26 cellular contexts compared by ENCODE assay signal in genomic region chr13:95833126-95833525, GRCh38.
DNase-seq lines count a peak whose midpoint lies in the region; ATAC-seq, FAIRE-seq and TF ChIP-seq lines count a peak whose summit lies in the region.
"Had no signal": no experiment of that assay in that cellular context is flagged by ENCODE, and none has a peak within 500 bp of the region (broad histone marks: within the 10 kb centered on the region; RNA-seq: fewer than 3 reads in every experiment).

No MANE protein-coding gene starts in this region.

- ATAC-seq in PC-3 (peak; percentile 45), gastrocnemius medialis (no peak)
- ATAC-seq: CD8-positive, alpha-beta T cell; Panc1 had no signal

- H3K27ac ChIP-seq in PC-3 (ENCODE audit: low read length) (0 out of 2 replicates have a peak overlapping the region, but pooled peaks have one; percentile 7), gastrocnemius medialis (no peak overlapping the region), trophoblast cell (ENCODE audit: low read depth, low read length) (no peak overlapping the region)
- H3K27ac ChIP-seq: C4-2B, RWPE1, SK-N-MC had no signal

- no peaks in the 10 kb centered on the region for H3F3A ChIP-seq in PC-3 (ENCODE audit: low read length, unreplicated experiment)

- H3K4me3 ChIP-seq in PC-3 (ENCODE audit: low read length), result no peak overlapping the region
- H3K4me3 ChIP-seq in bronchial epithelial cell (ENCODE audit: low read depth, low read length), result no peak overlapping the region
- H3K4me3 ChIP-seq in epithelial cell of esophagus (ENCODE audit: low read length), result no peak overlapping the region
- no peak overlapping the region for H3K4me3 ChIP-seq in gastrocnemius medialis
- no peak overlapping the region for H3K4me3 ChIP-seq in trophoblast cell (ENCODE audit: low read depth, low read length)
- H3K4me3 ChIP-seq: SK-N-MC had no signal

- H3K36me3 Mint-ChIP-seq in activated CD4-positive, alpha-beta T cell treated with anti-CD3 and anti-CD28 coated beads, Interleukin-2, amount 10 ng/mL, durations not matched to agents 24 days and 14 days (ENCODE audit: low read depth), result no peaks in the 10 kb centered on the region
- H3K36me3 Mint-ChIP-seq: CD8-positive, alpha-beta T cell had no signal

- no peak overlapping the region for H4K8ac ChIP-seq in trophoblast cell (ENCODE audit: low read depth, low read length)

- H4K91ac ChIP-seq in trophoblast cell (ENCODE audit: low read depth, low read length), result no peak overlapping the region

- H3K4me2 ChIP-seq in PC-3 (ENCODE audit: low read length) (peak overlapping the region; percentile 25), trophoblast cell (ENCODE audit: low read length) (no peak overlapping the region)

- H2BK120ac ChIP-seq in trophoblast cell (ENCODE audit: insufficient read depth, low read length, poor library complexity), result no peak overlapping the region

- no peak overlapping the region for H3K4me3 Mint-ChIP-seq in activated CD4-positive, alpha-beta T cell treated with anti-CD3 and anti-CD28 coated beads, Interleukin-2, amount 10 ng/mL, durations not matched to agents 24 days and 14 days
- H3K4me3 Mint-ChIP-seq: B cell; CD8-positive, alpha-beta T cell had no signal

- H4K20me1 ChIP-seq in PC-3 (ENCODE audit: low read length), result no peaks in the 10 kb centered on the region

- no peak overlapping the region for H2AK5ac ChIP-seq in trophoblast cell (ENCODE audit: low read length)

- no peak for FAIRE-seq in bronchial epithelial cell (lab: Jason Lieb, UNC)
- FAIRE-seq: GM12891, H1 had no signal

- H3K79me2 ChIP-seq in PC-3 (ENCODE audit: low read length) (no peaks in the 10 kb centered on the region), trophoblast cell (ENCODE audit: control insufficient read depth, insufficient read depth, low read length, poor library complexity) (no peaks in the 10 kb centered on the region)

- no peak overlapping the region for H3K18ac ChIP-seq in trophoblast cell (ENCODE audit: low read length)

- POLR2A ChIA-PET in PC-3 (lab: Charles Lee; ENCODE audit: unreplicated experiment), result interaction anchor here (0.6 to 0.9 kb wide), 2 partner anchors 157 to 209 kb away, joined by 3 to 6 read pairs; no protein-coding TSS in a partner anchor
- POLR2A ChIA-PET in GM10248 (lab: Yijun Ruan, JAX), result no interaction called here

- H3K9me3 ChIP-seq in PC-3 (ENCODE audit: low read length) (no peaks in the 10 kb centered on the region), gastrocnemius medialis (no peaks in the 10 kb centered on the region), trophoblast cell (ENCODE audit: insufficient read depth, low read depth, low read length) (no peaks in the 10 kb centered on the region)

- no peak overlapping the region for H2BK5ac ChIP-seq in trophoblast cell (ENCODE audit: low read depth, low read length, poor library complexity)

- H3K36me3 ChIP-seq in PC-3 (ENCODE audit: low read depth, low read length) (no peaks in the 10 kb centered on the region), bronchial epithelial cell (ENCODE audit: control insufficient read depth, insufficient read depth, low read length) (no peaks in the 10 kb centered on the region), gastrocnemius medialis (no peaks in the 10 kb centered on the region), trophoblast cell (ENCODE audit: control insufficient read depth in 1 of 2, insufficient read depth in 2 of 2, low read length in 2 of 2) (no peaks in the 10 kb centered on the region)

- H4K12ac ChIP-seq in trophoblast cell (ENCODE audit: low read depth, low read length), result no peak overlapping the region

- no peak overlapping the region for H3K23ac ChIP-seq in trophoblast cell (ENCODE audit: low read length)

- in situ Hi-C loops in gastrocnemius medialis (cut with MboI; ENCODE audit: low sequenced_read_pairs in 4 of 4), result loop anchor here in 3 of 4 donors (10.0 to 25.0 kb wide), 3 partner anchors 218 to 346 kb away; no protein-coding TSS in a partner anchor

- peaks cover 13% of the 10 kb centered on the region for H3K4me1 ChIP-seq in PC-3 (ENCODE audit: insufficient read depth, low read length)
- peaks cover 0 to 4% of the 10 kb centered on the region in 2 donors for H3K4me1 ChIP-seq in gastrocnemius medialis
- no peaks in the 10 kb centered on the region for H3K4me1 ChIP-seq in trophoblast cell (ENCODE audit: control insufficient read depth in 1 of 2, insufficient read depth in 2 of 2, low read length in 2 of 2)
- H3K4me1 ChIP-seq: Caco-2 had no signal

- no TSS peak for BruUV-seq in PC-3 (replicated peaks; lab: Mats Ljungman, UMichigan)

- no peak overlapping the region for H3K27ac Mint-ChIP-seq in activated CD4-positive, alpha-beta T cell treated with anti-CD3 and anti-CD28 coated beads, Interleukin-2, amount 10 ng/mL, durations not matched to agents 24 days and 14 days
- H3K27ac Mint-ChIP-seq: B cell; CD8-positive, alpha-beta T cell had no signal

- H3K79me1 ChIP-seq in trophoblast cell (ENCODE audit: low read length), result no peaks in the 10 kb centered on the region

- no peaks in the 10 kb centered on the region for H3K9me2 ChIP-seq in PC-3 (replicated peaks; ENCODE audit: low read length)

- H3K4me1 Mint-ChIP-seq in activated CD4-positive, alpha-beta T cell treated with anti-CD3 and anti-CD28 coated beads, Interleukin-2, amount 10 ng/mL, durations not matched to agents 24 days and 14 days, result no peaks in the 10 kb centered on the region

- H2AFZ ChIP-seq in PC-3 (ENCODE audit: low read length) (no peak overlapping the region), trophoblast cell (ENCODE audit: insufficient read depth, low read length, poor library complexity) (no peak overlapping the region)

- H3K27me3 Mint-ChIP-seq in activated CD4-positive, alpha-beta T cell treated with anti-CD3 and anti-CD28 coated beads, Interleukin-2, amount 10 ng/mL, durations not matched to agents 24 days and 14 days, result peaks cover 14% of the 10 kb centered on the region
- H3K27me3 Mint-ChIP-seq: B cell had no signal

- H3K9ac ChIP-seq in PC-3 (ENCODE audit: low read length), result no peak overlapping the region
- H3K9ac ChIP-seq in trophoblast cell (ENCODE audit: low read length), result no peak overlapping the region

- H3K27me3 ChIP-seq in PC-3 (ENCODE audit: low read length), result no peaks in the 10 kb centered on the region
- no peaks in the 10 kb centered on the region for H3K27me3 ChIP-seq in bronchial epithelial cell (ENCODE audit: control insufficient read depth, insufficient read depth, low read length)
- no peaks in the 10 kb centered on the region for H3K27me3 ChIP-seq in gastrocnemius medialis
- no peaks in the 10 kb centered on the region for H3K27me3 ChIP-seq in trophoblast cell (ENCODE audit: insufficient read depth, low read length)

- H3K14ac ChIP-seq in trophoblast cell (ENCODE audit: low read length), result no peak overlapping the region

- TF ChIP-seq CTCF in PC-3 (conservative IDR thresholded peaks at IDR 0.05; ENCODE audit: low read depth, low read length), result no peak
- TF ChIP-seq CTCF in bronchial epithelial cell (IDR thresholded peaks at IDR 0.05; ENCODE audit: insufficient read depth, low read length, severe bottlenecking), result no peak
- TF ChIP-seq CTCF in epithelial cell of esophagus (IDR thresholded peaks at IDR 0.05; ENCODE audit: insufficient read depth, low read depth, low read length, missing control alignments), result no peak
- TF ChIP-seq CTCF in GM10248 (IDR thresholded peaks at IDR 0.05; ENCODE audit: control extremely low read depth, extremely low read depth, low read depth, missing control alignments), result no peak
- TF ChIP-seq CTCF in gastrocnemius medialis (IDR thresholded peaks at IDR 0.05 in 4 of 5, conservative IDR thresholded peaks at IDR 0.05 in 1 of 5), result no peak

- H3K4ac ChIP-seq in trophoblast cell (ENCODE audit: low read depth, low read length), result no peak overlapping the region

- no CpG with 5 or more reads among the region's 1 CpG for WGBS in trophoblast cell (ENCODE audit: extremely low coverage, insufficient coverage, insufficient read length)

- CTCF ChIA-PET in PC-3 (lab: Charles Lee), result interaction anchor here (0.8 to 1.6 kb wide), 7 partner anchors 156 to 641 kb away, joined by 3 to 22 read pairs (median 5); partner anchors contain the start of gene DNAJC3
- CTCF ChIA-PET in GM10248 (lab: Yijun Ruan, JAX), result interaction anchor here (0.8 to 6.8 kb wide), 35 partner anchors 9 to 644 kb away, joined by 3 to 172 read pairs (median 4); no protein-coding TSS in a partner anchor

- no peak overlapping the region for H2BK12ac ChIP-seq in trophoblast cell (ENCODE audit: low read length)

- DNase-seq in PC-3, result no peak
- DNase-seq in bronchial epithelial cell (ENCODE audit: low read depth), result peak; percentile 64
- peak; percentile 24 for DNase-seq in epithelial cell of esophagus (ENCODE audit: low read depth)
- DNase-seq in GM10248 (ENCODE audit: extremely low spot score), result no peak
- no peak for DNase-seq in gastrocnemius medialis
- DNase-seq in activated CD4-positive, alpha-beta T cell treated with anti-CD3 and anti-CD28 coated beads, Interleukin-2, amount 10 ng/mL, durations not matched to agents 24 days and 14 days, result no peak
- no peak for DNase-seq in trophoblast cell
- DNase-seq: Caco-2; CD8-positive, alpha-beta T cell; DMS 273 treated with DMSO at 0.1 percent for 48 hours; DMS79; GDM1; NCI-H1092; NCI-H1417 treated with DMSO at 0.1 percent for 48 hours; NCI-H1694 treated with DMSO at 0.1 percent for 48 hours; NCI-H2081; NCI-H2227 treated with DMSO at 0.1 percent for 48 hours; NCI-H526 treated with DMSO at 0.1 percent for 48 hours; SHP77 treated with DMSO at 0.1 percent for 48 hours had no signal

- TF ChIP-seq POLR2A in gastrocnemius medialis (IDR thresholded peaks at IDR 0.05), result no peak

- H3K9me3 Mint-ChIP-seq in activated CD4-positive, alpha-beta T cell treated with anti-CD3 and anti-CD28 coated beads, Interleukin-2, amount 10 ng/mL, durations not matched to agents 24 days and 14 days, result peaks cover 5% of the 10 kb centered on the region

- intact Hi-C loops in PC-3 (cut with micrococcal nuclease), result loop anchor here (5.0 to 10.0 kb wide), 4 partner anchors 156 to 646 kb away; partner anchors contain the start of gene DNAJC3
- intact Hi-C loops in gastrocnemius medialis (cut with DNase I; ENCODE audit: low total_unique reads), result loop anchor here (10.0 kb wide), 1 partner anchor 638 kb away; no protein-coding TSS in a partner anchor
- intact Hi-C loops in activated CD4-positive, alpha-beta T cell treated with anti-CD3 and anti-CD28 coated beads, Interleukin-2, amount 10 ng/mL, durations not matched to agents 24 days and 14 days (cut with micrococcal nuclease), result no loop called here

Comparison
In these comparisons a context has a peak if more than half of its experiments do, and no peak if none do; other contexts are left out.
1. DNase-seq: peak in bronchial epithelial cell (single experiment) and epithelial cell of esophagus (single experiment); none in PC-3 (single experiment), GM10248 (single experiment), gastrocnemius medialis (0 of 2), activated CD4-positive, alpha-beta T cell treated with anti-CD3 and anti-CD28 coated beads, Interleukin-2, amount 10 ng/mL, durations not matched to agents 24 days and 14 days (single experiment) and trophoblast cell (0 of 2).